8 cellular contexts compared by ENCODE assay signal in genomic region chr9:69180670-69181069, GRCh38. TPM values are rescaled to one million over a fixed set of nuclear protein-coding genes. Genes with fewer than 3 reads are reported as not detected.
DNase-seq lines count a peak whose midpoint lies in the region.

No MANE protein-coding gene starts in this region.

- DNase-seq in stimulated activated naive CD4-positive, alpha-beta T cell treated with Interleukin-2 at 50 U/mL for 16 hours (lab: John Stamatoyannopoulos, UW): peak; percentile 49
- no peak for DNase-seq in stimulated activated naive CD4-positive, alpha-beta T cell (lab: John Stamatoyannopoulos, UW)
- peak in 3 of 5 experiments; percentile 7 to 97 (median 17) for DNase-seq in T-helper 2 cell
- peak; percentile 79 for DNase-seq in mucosa of gallbladder (ENCODE audit: low spot score)
- no peak for DNase-seq in RPMI8226
- no peak for DNase-seq in NCI-H2227 (lab: John Stamatoyannopoulos, UW; ENCODE audit: unreplicated experiment)
- no peak for DNase-seq in posterior cingulate gyrus

- intact Hi-C loops in posterior cingulate gyrus (cut with DNase I): no loop called here

- peak overlapping the region; percentile 2 for H3K27ac ChIP-seq in cingulate gyrus (ENCODE audit: low read depth, low read length)

RNA-seq across cellular contexts. Expression of gene TJP2, which starts 6.6 kb away (rescaled TPM):
- total RNA-seq in mucosa of gallbladder: 116 TPM

Comparison
In these comparisons a context has a peak if more than half of its experiments do, and no peak if none do; other contexts are left out.
1. DNase-seq: peak in stimulated activated naive CD4-positive, alpha-beta T cell treated with Interleukin-2 at 50 U/mL for 16 hours (single experiment), T-helper 2 cell (3 of 5) and mucosa of gallbladder (single experiment); none in stimulated activated naive CD4-positive, alpha-beta T cell (0 of 6), RPMI8226 (single experiment), NCI-H2227 (single experiment) and posterior cingulate gyrus (0 of 10).